In genomic region chr1:247077234-247077633, GRCh38 we compare ENCODE assay signal across 8 cellular contexts. TPM values are rescaled to one million over a fixed set of nuclear protein-coding genes. Genes with fewer than 3 reads are reported as not detected.
DNase-seq lines count a peak whose midpoint lies in the region; TF ChIP-seq lines count a peak whose summit lies in the region.

No MANE protein-coding gene starts in this region.

- H3K27me3 Mint-ChIP-seq in T-helper 2 cell treated with Interferon-gamma antibody and Interleukin-4, amounts not matched to agents 5 μg/mL and 100 μg/mL, for 36 hours (ENCODE audit: low read depth): no peaks in the 10 kb centered on the region
- H3K27me3 Mint-ChIP-seq in endodermal cell (ENCODE audit: insufficient read depth): peaks cover 6% of the 10 kb centered on the region

- 75 to 100% methylated on average over 1 to 2 of the region's 2 CpGs for WGBS in endodermal cell (ENCODE audit: insufficient coverage in 1 of 2, insufficient read length in 1 of 2), 2 experiments

- peak overlapping the region; percentile 92 for H3K9ac ChIP-seq in endodermal cell (ENCODE audit: extremely low read depth, low read length, poor library complexity, severe bottlenecking)

- peaks cover 29% of the 10 kb centered on the region for H3K9me3 Mint-ChIP-seq in T-helper 2 cell treated with Interferon-gamma antibody and Interleukin-4, amounts not matched to agents 5 μg/mL and 100 μg/mL, for 36 hours
- H3K9me3 Mint-ChIP-seq in endodermal cell: peaks cover 46% of the 10 kb centered on the region

- no peak overlapping the region for H3K27ac ChIP-seq in endodermal cell (ENCODE audit: low read depth, low read length)

- H3K4me3 Mint-ChIP-seq in T-helper 2 cell treated with Interferon-gamma antibody and Interleukin-4, amounts not matched to agents 5 μg/mL and 100 μg/mL, for 36 hours: peak overlapping the region; percentile 91
- peak overlapping the region; percentile 82 for H3K4me3 Mint-ChIP-seq in endodermal cell

- peaks cover 35% of the 10 kb centered on the region for H3K9me3 ChIP-seq in endodermal cell (ENCODE audit: control insufficient read depth, low read length)

- no peak for TF ChIP-seq CTCF in endodermal cell (conservative IDR thresholded peaks at IDR 0.05)
- TF ChIP-seq CTCF in retinal pigment epithelial cell (conservative IDR thresholded peaks at IDR 0.05; ENCODE audit: low read depth, low read length): no peak
- TF ChIP-seq CTCF in GM20000 (IDR thresholded peaks at IDR 0.05; ENCODE audit: extremely low read depth, missing control alignments): no peak

- H3K4me3 ChIP-seq in endodermal cell (ENCODE audit: low read length) (peak overlapping the region; percentile 96), retinal pigment epithelial cell (ENCODE audit: low read length) (peak overlapping the region; percentile 94)

- no peak for DNase-seq in T-helper 2 cell treated with Interferon-gamma antibody and Interleukin-4, amounts not matched to agents 5 μg/mL and 100 μg/mL, for 36 hours (ENCODE audit: low spot score)
- DNase-seq in T-helper 2 cell (no peak), OCI-M1 (lab: John Stamatoyannopoulos, UW) (peak; percentile 28), endodermal cell (no peak), retinal pigment epithelial cell (ENCODE audit: low read depth) (no peak), superior temporal gyrus (ENCODE audit: extremely low spot score) (no peak), DMS153 treated with DMSO at 0.1 percent for 48 hours (lab: John Stamatoyannopoulos, UW; ENCODE audit: unreplicated experiment) (no peak), GM20000 (ENCODE audit: low spot score) (no peak)

- H3K27me3 ChIP-seq in endodermal cell (ENCODE audit: control insufficient read depth, insufficient read depth, low read length, poor library complexity, severe bottlenecking): no peaks in the 10 kb centered on the region

- H3K4me1 Mint-ChIP-seq in T-helper 2 cell treated with Interferon-gamma antibody and Interleukin-4, amounts not matched to agents 5 μg/mL and 100 μg/mL, for 36 hours (ENCODE audit: low read depth): peaks cover 12% of the 10 kb centered on the region
- H3K4me1 Mint-ChIP-seq in endodermal cell: peaks cover 15% of the 10 kb centered on the region

- H3K4me1 ChIP-seq in endodermal cell (ENCODE audit: control insufficient read depth, insufficient read depth, low read length): no peaks in the 10 kb centered on the region

- H3K36me3 Mint-ChIP-seq in T-helper 2 cell treated with Interferon-gamma antibody and Interleukin-4, amounts not matched to agents 5 μg/mL and 100 μg/mL, for 36 hours (ENCODE audit: low read depth): peaks cover 21% of the 10 kb centered on the region
- peaks cover 47% of the 10 kb centered on the region for H3K36me3 Mint-ChIP-seq in endodermal cell (ENCODE audit: low read depth)

- H3K36me3 ChIP-seq in endodermal cell (ENCODE audit: control insufficient read depth, insufficient read depth, low read length): peaks cover 21% of the 10 kb centered on the region

- no peak overlapping the region for H3K27ac Mint-ChIP-seq in T-helper 2 cell treated with Interferon-gamma antibody and Interleukin-4, amounts not matched to agents 5 μg/mL and 100 μg/mL, for 36 hours
- no peak overlapping the region for H3K27ac Mint-ChIP-seq in endodermal cell

RNA-seq across cellular contexts. Expression of gene ZNF670, which starts 1.4 kb away (rescaled TPM):
- 10 to 100 TPM; 10.9 to 15.7 TPM for total RNA-seq in endodermal cell
- polyA plus RNA-seq in endodermal cell (2013, experiment 1 of 2): 14.0 TPM
- polyA plus RNA-seq in endodermal cell (2013, experiment 2 of 2): 13.1 TPM

RNA-seq across cellular contexts. Expression of gene ZNF669, which starts 26.9 kb away (rescaled TPM):
- 10 to 100 TPM; 14.3 to 20.6 TPM for total RNA-seq in endodermal cell
- polyA plus RNA-seq in endodermal cell (2013, experiment 1 of 2): 14.8 TPM
- 13.7 TPM for polyA plus RNA-seq in endodermal cell (2013, experiment 2 of 2)
